In the genomic region with DNA sequence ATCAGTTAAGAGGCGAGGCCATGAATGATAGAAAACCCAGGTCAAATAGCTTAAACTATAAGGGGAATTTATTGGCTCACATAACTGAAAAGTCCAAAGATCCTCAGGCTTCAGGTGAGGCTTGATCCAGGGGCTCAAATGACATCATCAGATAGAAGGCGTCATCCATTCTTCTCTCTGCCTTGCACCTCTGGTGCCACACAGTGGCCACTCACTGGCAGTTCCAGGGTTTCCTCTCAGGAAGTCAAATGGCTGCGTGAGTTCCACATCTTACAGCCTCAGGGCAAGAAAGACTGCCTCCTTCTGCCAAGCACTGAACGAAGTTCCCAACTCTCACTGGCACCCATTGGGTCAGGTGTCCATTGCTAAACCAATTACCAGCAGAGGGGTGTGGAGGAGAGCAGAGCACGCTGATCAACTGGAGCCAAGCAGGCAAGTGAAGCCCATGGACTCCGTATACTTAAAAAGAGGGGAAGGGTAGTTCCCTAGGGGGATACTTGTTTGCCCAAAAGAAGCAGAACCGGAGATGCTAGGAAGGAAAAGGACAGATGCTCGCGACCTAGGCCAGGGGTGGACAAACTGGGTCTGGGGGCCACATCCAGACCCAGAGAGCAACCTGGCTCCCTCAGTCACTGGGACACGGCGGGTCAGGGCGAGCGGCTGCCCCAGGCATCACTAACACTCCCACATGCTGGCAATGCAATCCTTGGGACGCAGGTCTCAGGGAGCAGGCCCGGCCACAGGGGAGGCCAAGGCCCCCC, we compare ENCODE assay signal across 9 cellular contexts.
A peak's percentile ranks its signal among the peaks of the same experiment; 100 is the strongest.
DNase-seq lines count a peak whose midpoint lies in the region; ATAC-seq and TF ChIP-seq lines count a peak whose summit lies in the region.
"Had no signal": no experiment of that assay in that cellular context is flagged by ENCODE, and none has a peak within 500 bp of the region (broad histone marks: within the 10 kb centered on the region; RNA-seq: fewer than 3 reads in every experiment).

No MANE protein-coding gene starts in this region.

- peaks cover 10% of the 10 kb centered on the region for H3K27me3 Mint-ChIP-seq in activated naive CD4-positive, alpha-beta T cell treated with anti-CD3 and anti-CD28 coated beads for 36 hours (ENCODE audit: low read depth)

- no peaks in the 10 kb centered on the region for H3K36me3 Mint-ChIP-seq in activated naive CD4-positive, alpha-beta T cell treated with anti-CD3 and anti-CD28 coated beads for 36 hours (ENCODE audit: low read depth)
- H3K36me3 Mint-ChIP-seq: activated naive CD8-positive, alpha-beta T cell had no signal

- POLR2A ChIA-PET in Panc1 (lab: Charles Lee) = no interaction called here

- no peak overlapping the region for H3K4me3 ChIP-seq in Panc1 (ENCODE audit: low read depth in 2 of 2, low read length in 2 of 2)
- H3K4me3 ChIP-seq in thoracic aorta = no peak overlapping the region

- CTCF ChIA-PET in activated naive CD4-positive, alpha-beta T cell treated with anti-CD3 and anti-CD28 coated beads for 36 hours (lab: Charles Lee) = no interaction called here
- CTCF ChIA-PET in Panc1 (lab: Charles Lee) = interaction anchor here (1.0 kb wide), 1 partner anchor 9 kb away, joined by 3 read pairs; no protein-coding TSS in a partner anchor

- H3K36me3 ChIP-seq in Panc1 (ENCODE audit: control insufficient read depth, insufficient read depth, low read length) (no peaks in the 10 kb centered on the region), thoracic aorta (no peaks in the 10 kb centered on the region)

- no peak overlapping the region for H3K4me3 Mint-ChIP-seq in activated naive CD4-positive, alpha-beta T cell treated with anti-CD3 and anti-CD28 coated beads for 36 hours
- H3K4me3 Mint-ChIP-seq: activated naive CD8-positive, alpha-beta T cell had no signal

- no peak overlapping the region for H3K27ac Mint-ChIP-seq in activated naive CD4-positive, alpha-beta T cell treated with anti-CD3 and anti-CD28 coated beads for 36 hours
- H3K27ac Mint-ChIP-seq: activated naive CD8-positive, alpha-beta T cell had no signal

- H3K4me1 ChIP-seq in Panc1 (ENCODE audit: control insufficient read depth, insufficient read depth, low read length) (no peaks in the 10 kb centered on the region), thoracic aorta (ENCODE audit: control insufficient read depth in 1 of 2, low read depth in 2 of 2) (no peaks in the 10 kb centered on the region)

- in situ Hi-C loops in Panc1 (cut with HindIII; ENCODE audit: low pct_unique_long_range_greater_than_20kb, low sequenced_read_pairs) = no loop called here

- intact Hi-C loops in activated naive CD4-positive, alpha-beta T cell treated with anti-CD3 and anti-CD28 coated beads for 36 hours (cut with micrococcal nuclease) = loop anchor here (10.0 kb wide), 1 partner anchor 753 kb away; no protein-coding TSS in a partner anchor
- intact Hi-C loops in Panc1 (cut with micrococcal nuclease; ENCODE audit: unreplicated experiment) = loop anchor here (10.0 kb wide), 1 partner anchor 743 kb away; no protein-coding TSS in a partner anchor

- peak; percentile 22 for DNase-seq in activated naive CD4-positive, alpha-beta T cell treated with anti-CD3 and anti-CD28 coated beads for 36 hours
- DNase-seq in activated naive CD4-positive, alpha-beta T cell treated with anti-CD3 and anti-CD28 coated beads, Interleukin-2, amount 50 U/mL, for 16 hours = no peak
- DNase-seq in Panc1 (ENCODE audit: low read depth, low spot score) (no peak), fibroblast of peridontal ligament (ENCODE audit: extremely low read depth) (peak; percentile 58), thoracic aorta (ENCODE audit: low spot score) (no peak), GM19240 (ENCODE audit: insufficient read length, low spot score) (no peak)
- DNase-seq in stimulated activated CD4-positive, alpha-beta T cell treated with anti-CD3 and anti-CD28 coated beads, Interleukin-4, amount 100 ng/mL, for 4 hours = no peak

- H3K27me3 ChIP-seq in Panc1 (ENCODE audit: control insufficient read depth, insufficient read depth, low read length) = no peaks in the 10 kb centered on the region
- no peaks in the 10 kb centered on the region for H3K27me3 ChIP-seq in thoracic aorta (replicated peaks; ENCODE audit: insufficient read depth)

- BruUV-seq in Panc1 (replicated peaks; lab: Mats Ljungman, UMichigan) = no TSS peak

- TF ChIP-seq CTCF in Panc1 (IDR thresholded peaks at IDR 0.05) (peak; percentile 71), thoracic aorta (IDR thresholded peaks at IDR 0.05) (peak; percentile 25)

- ATAC-seq in Panc1 (peak; percentile 84), thoracic aorta (ENCODE audit: insufficient number of reproducible peaks, low FRiP score, low read depth) (no peak), GM21619 (IDR thresholded peaks at IDR 0.05; ENCODE audit: unreplicated experiment) (no peak)

- H3K9me3 ChIP-seq in Panc1 (ENCODE audit: control insufficient read depth, insufficient read depth, low read depth, low read length) = no peaks in the 10 kb centered on the region
- no peaks in the 10 kb centered on the region for H3K9me3 ChIP-seq in thoracic aorta

- H3K9me3 Mint-ChIP-seq in activated naive CD4-positive, alpha-beta T cell treated with anti-CD3 and anti-CD28 coated beads for 36 hours = no peaks in the 10 kb centered on the region

- H3K27ac ChIP-seq in Panc1 (ENCODE audit: low read length) (no peak overlapping the region), thoracic aorta (no peak overlapping the region)

- no peaks in the 10 kb centered on the region for H3K4me1 Mint-ChIP-seq in activated naive CD4-positive, alpha-beta T cell treated with anti-CD3 and anti-CD28 coated beads for 36 hours (ENCODE audit: low read depth)

Comparison
In these comparisons a context has a peak if more than half of its experiments do, and no peak if none do; other contexts are left out.
1. DNase-seq: peak in activated naive CD4-positive, alpha-beta T cell treated with anti-CD3 and anti-CD28 coated beads for 36 hours (single experiment) and fibroblast of peridontal ligament (single experiment); none in activated naive CD4-positive, alpha-beta T cell treated with anti-CD3 and anti-CD28 coated beads, Interleukin-2, amount 50 U/mL, for 16 hours (single experiment), Panc1 (single experiment), thoracic aorta (single experiment), stimulated activated CD4-positive, alpha-beta T cell treated with anti-CD3 and anti-CD28 coated beads, Interleukin-4, amount 100 ng/mL, for 4 hours (0 of 2) and GM19240 (single experiment).